18 cellular contexts compared by ENCODE assay signal in the genomic region with DNA sequence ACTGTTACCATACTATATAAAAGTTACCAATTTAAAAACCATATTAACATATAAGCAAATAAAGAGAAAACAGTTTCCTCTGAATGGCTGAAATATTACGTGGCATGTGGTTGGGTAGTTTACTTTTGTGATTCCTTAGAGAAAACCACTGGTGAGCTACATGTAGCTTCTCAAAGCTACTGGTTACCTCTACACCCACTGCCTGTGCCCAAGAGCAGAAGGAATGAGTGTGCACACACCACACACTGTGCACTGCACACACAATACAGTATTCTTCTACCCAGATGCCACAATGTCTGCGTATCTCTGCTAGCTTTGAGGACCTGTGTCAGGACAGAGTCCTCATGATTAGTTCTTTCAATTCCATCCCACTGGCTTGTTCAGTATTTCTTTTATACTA. TPM values are rescaled to one million over a fixed set of nuclear protein-coding genes. Genes with fewer than 3 reads are reported as not detected.
DNase-seq lines count a peak whose midpoint lies in the region; ATAC-seq and TF ChIP-seq lines count a peak whose summit lies in the region.
"Had no signal": no experiment of that assay in that cellular context is flagged by ENCODE, and none has a peak within 500 bp of the region (broad histone marks: within the 10 kb centered on the region; RNA-seq: fewer than 3 reads in every experiment).

No MANE protein-coding gene starts in this region.

- no peak overlapping the region for H3K27ac Mint-ChIP-seq in activated CD4-positive, alpha-beta T cell treated with anti-CD3 and anti-CD28 coated beads for 36 hours
- no peak overlapping the region for H3K27ac Mint-ChIP-seq in activated T-helper 17 cell treated with anti-CD3 and anti-CD28 coated beads, Interleukin-2, amount 50 U/mL, for 72 hours
- H3K27ac Mint-ChIP-seq: dendritic cell treated with granulocyte-macrophage colony-stimulating factor and Interleukin-4, amounts not matched to agents 40 ng/mL and 50 ng/mL, for 4 days had no signal

- peaks cover 62% of the 10 kb centered on the region for H3K36me3 Mint-ChIP-seq in activated CD4-positive, alpha-beta T cell treated with anti-CD3 and anti-CD28 coated beads for 36 hours (ENCODE audit: low read depth)
- H3K36me3 Mint-ChIP-seq in activated T-helper 17 cell treated with anti-CD3 and anti-CD28 coated beads, Interleukin-2, amount 50 U/mL, for 72 hours (ENCODE audit: low read depth) = peaks cover 89% of the 10 kb centered on the region

- TF ChIP-seq CTCF in GM12865 (IDR thresholded peaks at IDR 0.05; ENCODE audit: insufficient read depth, low read depth, low read length, missing control alignments) (no peak), lower lobe of right lung (IDR thresholded peaks at IDR 0.05) (no peak)

- no peaks in the 10 kb centered on the region for H3K9me3 ChIP-seq in lower lobe of right lung
- H3K9me3 ChIP-seq: BLaER1 treated with 17β-estradiol and CSF1 and Interleukin-3, amounts not matched to agents 10 nM and 100 nM; pancreas had no signal

- no peaks in the 10 kb centered on the region for H3K27me3 ChIP-seq in lower lobe of right lung (ENCODE audit: low read depth)
- H3K27me3 ChIP-seq: BLaER1 treated with 17β-estradiol and CSF1 and Interleukin-3, amounts not matched to agents 10 nM and 100 nM; pancreas had no signal

- DNase-seq in activated CD4-positive, alpha-beta T cell treated with anti-CD3 and anti-CD28 coated beads for 36 hours = peak; percentile 61
- no peak for DNase-seq in activated CD4-positive, alpha-beta T cell treated with anti-CD3 and anti-CD28 coated beads, Interleukin-2, amount 50 U/mL, for 4 hours
- peak; percentile 13 for DNase-seq in GM12865 (ENCODE audit: low read depth)
- DNase-seq in iris pigment epithelial cell (ENCODE audit: low read depth) = peak; percentile 53
- DNase-seq in lower lobe of right lung = no peak
- no peak for DNase-seq in NCI-H510A (lab: John Stamatoyannopoulos, UW)
- DNase-seq: 8988T; activated naive CD4-positive, alpha-beta T cell; DMS 273 treated with DMSO at 0.1 percent for 48 hours; glutamatergic neuron; H7; pancreas; trophoblast cell had no signal

- H3K4me1 Mint-ChIP-seq in activated CD4-positive, alpha-beta T cell treated with anti-CD3 and anti-CD28 coated beads for 36 hours = peaks cover 50% of the 10 kb centered on the region
- H3K4me1 Mint-ChIP-seq in activated T-helper 17 cell treated with anti-CD3 and anti-CD28 coated beads, Interleukin-2, amount 50 U/mL, for 72 hours = peaks cover 34% of the 10 kb centered on the region

- peak; percentile 56 for ATAC-seq in activated CD4-positive, alpha-beta T cell treated with anti-CD3 and anti-CD28 coated beads for 36 hours
- ATAC-seq in activated T-helper 17 cell treated with anti-CD3 and anti-CD28 coated beads, Interleukin-2, amount 50 U/mL, for 72 hours (replicated peaks) = peak; percentile 80
- no peak for ATAC-seq in lower lobe of right lung
- no peak for ATAC-seq in HG03280 (IDR thresholded peaks at IDR 0.05; ENCODE audit: unreplicated experiment)
- ATAC-seq: pancreas had no signal

- no peaks in the 10 kb centered on the region for H3K4me1 ChIP-seq in lower lobe of right lung
- H3K4me1 ChIP-seq: pancreas had no signal

- POLR2A ChIA-PET in activated CD4-positive, alpha-beta T cell treated with anti-CD3 and anti-CD28 coated beads for 36 hours (lab: Charles Lee) = interaction anchor here (0.5 to 1.3 kb wide), 2 partner anchors 116 to 126 kb away, joined by 3 read pairs; no protein-coding TSS in a partner anchor

- intact Hi-C loops in activated CD4-positive, alpha-beta T cell treated with anti-CD3 and anti-CD28 coated beads for 36 hours (cut with DNase I, micrococcal nuclease) = loop anchor here (5.0 to 10.0 kb wide), 2 partner anchors 54 to 191 kb away; partner anchors contain the start of gene PPM1F (in 1 of the 2)
- intact Hi-C loops in lower lobe of right lung (cut with DNase I) = no loop called here

- H3K27ac ChIP-seq in lower lobe of right lung = no peak overlapping the region
- H3K27ac ChIP-seq: BLaER1 treated with 17β-estradiol and CSF1 and Interleukin-3, amounts not matched to agents 10 nM and 100 nM; pancreas had no signal

- CTCF ChIA-PET in activated CD4-positive, alpha-beta T cell treated with anti-CD3 and anti-CD28 coated beads for 36 hours (lab: Charles Lee) = interaction anchor here (1.3 to 2.5 kb wide), 4 partner anchors 10 to 177 kb away, joined by 3 to 9 read pairs (median 3); no protein-coding TSS in a partner anchor

- H3K9me3 Mint-ChIP-seq in activated CD4-positive, alpha-beta T cell treated with anti-CD3 and anti-CD28 coated beads for 36 hours (ENCODE audit: low read depth) = no peaks in the 10 kb centered on the region
- no peaks in the 10 kb centered on the region for H3K9me3 Mint-ChIP-seq in activated T-helper 17 cell treated with anti-CD3 and anti-CD28 coated beads, Interleukin-2, amount 50 U/mL, for 72 hours
- H3K9me3 Mint-ChIP-seq: brain; dendritic cell treated with granulocyte-macrophage colony-stimulating factor and Interleukin-4, amounts not matched to agents 40 ng/mL and 50 ng/mL, for 4 days had no signal

- H3K4me3 ChIP-seq in GM12865 (ENCODE audit: low read depth, low read length) (no peak overlapping the region), lower lobe of right lung (no peak overlapping the region)
- H3K4me3 ChIP-seq: BLaER1 treated with 17β-estradiol and CSF1 and Interleukin-3, amounts not matched to agents 10 nM and 100 nM; pancreas had no signal

- no peak overlapping the region for H3K4me3 Mint-ChIP-seq in activated CD4-positive, alpha-beta T cell treated with anti-CD3 and anti-CD28 coated beads for 36 hours
- peak overlapping the region; percentile 18 for H3K4me3 Mint-ChIP-seq in activated T-helper 17 cell treated with anti-CD3 and anti-CD28 coated beads, Interleukin-2, amount 50 U/mL, for 72 hours
- H3K4me3 Mint-ChIP-seq: brain; dendritic cell treated with granulocyte-macrophage colony-stimulating factor and Interleukin-4, amounts not matched to agents 40 ng/mL and 50 ng/mL, for 4 days had no signal

- H3K27me3 Mint-ChIP-seq in activated CD4-positive, alpha-beta T cell treated with anti-CD3 and anti-CD28 coated beads for 36 hours = no peaks in the 10 kb centered on the region
- no peaks in the 10 kb centered on the region for H3K27me3 Mint-ChIP-seq in activated T-helper 17 cell treated with anti-CD3 and anti-CD28 coated beads, Interleukin-2, amount 50 U/mL, for 72 hours
- H3K27me3 Mint-ChIP-seq: brain; dendritic cell treated with granulocyte-macrophage colony-stimulating factor and Interleukin-4, amounts not matched to agents 40 ng/mL and 50 ng/mL, for 4 days had no signal

- peaks cover 85% of the 10 kb centered on the region for H3K36me3 ChIP-seq in lower lobe of right lung

RNA-seq across cellular contexts. Expression of gene YPEL1, which starts 25.5 kb away (rescaled TPM):
- 1 to 10 TPM; 1.0 to 1.5 TPM for total RNA-seq in activated CD4-positive, alpha-beta T cell treated with anti-CD3 and anti-CD28 coated beads for 36 hours
- 1 to 10 TPM in 1 of 2 donors, under 1 TPM in 1; 0.91 to 4.6 TPM for total RNA-seq in activated T-helper 17 cell treated with anti-CD3 and anti-CD28 coated beads, Interleukin-2, amount 50 U/mL, for 72 hours
- 7.6 TPM for total RNA-seq in lower lobe of right lung

Comparison
In these comparisons a context has a peak if more than half of its experiments do, and no peak if none do; other contexts are left out.
1. DNase-seq: peak in activated CD4-positive, alpha-beta T cell treated with anti-CD3 and anti-CD28 coated beads for 36 hours (single experiment), GM12865 (single experiment) and iris pigment epithelial cell (single experiment); none in activated CD4-positive, alpha-beta T cell treated with anti-CD3 and anti-CD28 coated beads, Interleukin-2, amount 50 U/mL, for 4 hours (0 of 2), lower lobe of right lung (single experiment) and NCI-H510A (single experiment).
2. ATAC-seq: peak in activated CD4-positive, alpha-beta T cell treated with anti-CD3 and anti-CD28 coated beads for 36 hours (single experiment) and activated T-helper 17 cell treated with anti-CD3 and anti-CD28 coated beads, Interleukin-2, amount 50 U/mL, for 72 hours (single experiment); none in lower lobe of right lung (0 of 2) and HG03280 (single experiment).